1 cellular context compared by ENCODE assay signal in the genomic region with DNA sequence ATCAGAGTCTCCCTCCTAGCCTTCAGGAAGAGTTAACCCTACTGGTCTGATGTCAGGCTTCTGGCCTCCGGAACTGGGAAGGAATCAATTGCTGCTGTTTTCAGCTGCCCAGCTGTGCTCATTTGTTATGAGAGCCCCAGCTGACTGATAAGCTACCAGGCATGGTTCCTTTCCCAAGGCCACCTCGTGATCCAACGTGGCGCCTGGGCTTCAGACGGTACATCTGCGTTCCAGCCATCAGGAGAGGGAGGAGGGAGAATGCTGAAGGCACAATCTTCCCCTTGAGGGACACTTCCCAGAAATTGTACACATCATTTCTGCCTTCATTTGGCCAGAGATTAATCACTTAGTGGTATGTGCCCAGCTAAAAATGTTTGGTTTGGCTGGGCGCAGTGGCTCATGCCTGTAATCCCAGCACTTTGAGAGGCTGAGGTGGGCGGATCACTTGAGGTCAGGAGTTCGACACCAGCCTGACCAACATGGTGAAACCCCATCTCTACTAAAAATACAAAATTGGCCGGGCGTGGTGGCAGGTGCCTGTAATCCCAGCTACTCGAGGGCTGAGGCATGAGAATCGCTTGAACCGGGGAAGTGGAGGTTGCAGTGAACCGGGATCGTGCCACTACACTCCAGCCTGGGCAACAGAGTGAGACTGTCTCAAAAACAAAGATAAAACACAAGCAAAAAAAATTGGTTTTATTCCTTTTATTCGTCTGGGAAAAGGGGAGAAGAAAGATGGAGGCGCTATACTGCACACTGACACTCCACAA.
TF ChIP-seq lines count a peak whose summit lies in the region.

No MANE protein-coding gene starts in this region.

TF ChIP-seq in HepG2, 621 proteins besides CTCF, POLR2A, EP300 and RAD21 (continued from another document and continues in another):
- TF ChIP-seq, protein P1, sequence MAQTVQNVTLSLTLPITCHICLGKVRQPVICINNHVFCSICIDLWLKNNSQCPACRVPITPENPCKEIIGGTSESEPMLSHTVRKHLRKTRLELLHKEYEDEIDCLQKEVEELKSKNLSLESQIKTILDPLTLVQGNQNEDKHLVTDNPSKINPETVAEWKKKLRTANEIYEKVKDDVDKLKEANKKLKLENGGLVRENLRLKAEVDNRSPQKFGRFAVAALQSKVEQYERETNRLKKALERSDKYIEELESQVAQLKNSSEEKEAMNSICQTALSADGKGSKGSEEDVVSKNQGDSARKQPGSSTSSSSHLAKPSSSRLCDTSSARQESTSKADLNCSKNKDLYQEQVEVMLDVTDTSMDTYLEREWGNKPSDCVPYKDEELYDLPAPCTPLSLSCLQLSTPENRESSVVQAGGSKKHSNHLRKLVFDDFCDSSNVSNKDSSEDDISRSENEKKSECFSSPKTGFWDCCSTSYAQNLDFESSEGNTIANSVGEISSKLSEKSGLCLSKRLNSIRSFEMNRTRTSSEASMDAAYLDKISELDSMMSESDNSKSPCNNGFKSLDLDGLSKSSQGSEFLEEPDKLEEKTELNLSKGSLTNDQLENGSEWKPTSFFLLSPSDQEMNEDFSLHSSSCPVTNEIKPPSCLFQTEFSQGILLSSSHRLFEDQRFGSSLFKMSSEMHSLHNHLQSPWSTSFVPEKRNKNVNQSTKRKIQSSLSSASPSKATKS (CRISPR knock-in tag; IDR thresholded peaks at IDR 0.05), result no peak
- TF ChIP-seq, protein P2, sequence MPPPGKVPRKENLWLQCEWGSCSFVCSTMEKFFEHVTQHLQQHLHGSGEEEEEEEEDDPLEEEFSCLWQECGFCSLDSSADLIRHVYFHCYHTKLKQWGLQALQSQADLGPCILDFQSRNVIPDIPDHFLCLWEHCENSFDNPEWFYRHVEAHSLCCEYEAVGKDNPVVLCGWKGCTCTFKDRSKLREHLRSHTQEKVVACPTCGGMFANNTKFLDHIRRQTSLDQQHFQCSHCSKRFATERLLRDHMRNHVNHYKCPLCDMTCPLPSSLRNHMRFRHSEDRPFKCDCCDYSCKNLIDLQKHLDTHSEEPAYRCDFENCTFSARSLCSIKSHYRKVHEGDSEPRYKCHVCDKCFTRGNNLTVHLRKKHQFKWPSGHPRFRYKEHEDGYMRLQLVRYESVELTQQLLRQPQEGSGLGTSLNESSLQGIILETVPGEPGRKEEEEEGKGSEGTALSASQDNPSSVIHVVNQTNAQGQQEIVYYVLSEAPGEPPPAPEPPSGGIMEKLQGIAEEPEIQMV (CRISPR knock-in tag; IDR thresholded peaks at IDR 0.05; ENCODE audit: low read depth), result no peak; the same call in 1 of the 2 replicates
- no peak for TF ChIP-seq NR2C2 (CRISPR knock-in tag; IDR thresholded peaks at IDR 0.05; ENCODE audit: borderline replicate concordance)
- 0 out of 2 replicates have a peak, but pooled peaks have one; percentile 17 for TF ChIP-seq SP5 (CRISPR knock-in tag; IDR thresholded peaks at IDR 0.05; ENCODE audit: borderline replicate concordance, low read depth)
- TF ChIP-seq JUND (CRISPR knock-in tag; IDR thresholded peaks at IDR 0.05), result peak; percentile 36; the same call in 1 of the 2 replicates
- TF ChIP-seq MBNL3 (CRISPR knock-in tag; conservative IDR thresholded peaks at IDR 0.05), result no peak
- TF ChIP-seq, protein P3, sequence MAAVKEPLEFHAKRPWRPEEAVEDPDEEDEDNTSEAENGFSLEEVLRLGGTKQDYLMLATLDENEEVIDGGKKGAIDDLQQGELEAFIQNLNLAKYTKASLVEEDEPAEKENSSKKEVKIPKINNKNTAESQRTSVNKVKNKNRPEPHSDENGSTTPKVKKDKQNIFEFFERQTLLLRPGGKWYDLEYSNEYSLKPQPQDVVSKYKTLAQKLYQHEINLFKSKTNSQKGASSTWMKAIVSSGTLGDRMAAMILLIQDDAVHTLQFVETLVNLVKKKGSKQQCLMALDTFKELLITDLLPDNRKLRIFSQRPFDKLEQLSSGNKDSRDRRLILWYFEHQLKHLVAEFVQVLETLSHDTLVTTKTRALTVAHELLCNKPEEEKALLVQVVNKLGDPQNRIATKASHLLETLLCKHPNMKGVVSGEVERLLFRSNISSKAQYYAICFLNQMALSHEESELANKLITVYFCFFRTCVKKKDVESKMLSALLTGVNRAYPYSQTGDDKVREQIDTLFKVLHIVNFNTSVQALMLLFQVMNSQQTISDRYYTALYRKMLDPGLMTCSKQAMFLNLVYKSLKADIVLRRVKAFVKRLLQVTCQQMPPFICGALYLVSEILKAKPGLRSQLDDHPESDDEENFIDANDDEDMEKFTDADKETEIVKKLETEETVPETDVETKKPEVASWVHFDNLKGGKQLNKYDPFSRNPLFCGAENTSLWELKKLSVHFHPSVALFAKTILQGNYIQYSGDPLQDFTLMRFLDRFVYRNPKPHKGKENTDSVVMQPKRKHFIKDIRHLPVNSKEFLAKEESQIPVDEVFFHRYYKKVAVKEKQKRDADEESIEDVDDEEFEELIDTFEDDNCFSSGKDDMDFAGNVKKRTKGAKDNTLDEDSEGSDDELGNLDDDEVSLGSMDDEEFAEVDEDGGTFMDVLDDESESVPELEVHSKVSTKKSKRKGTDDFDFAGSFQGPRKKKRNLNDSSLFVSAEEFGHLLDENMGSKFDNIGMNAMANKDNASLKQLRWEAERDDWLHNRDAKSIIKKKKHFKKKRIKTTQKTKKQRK (IDR thresholded peaks at IDR 0.05; ENCODE audit: low read length), result no peak
- TF ChIP-seq ZNF747 (CRISPR knock-in tag; IDR thresholded peaks at IDR 0.05; ENCODE audit: borderline replicate concordance), result no peak
- TF ChIP-seq, protein P4, sequence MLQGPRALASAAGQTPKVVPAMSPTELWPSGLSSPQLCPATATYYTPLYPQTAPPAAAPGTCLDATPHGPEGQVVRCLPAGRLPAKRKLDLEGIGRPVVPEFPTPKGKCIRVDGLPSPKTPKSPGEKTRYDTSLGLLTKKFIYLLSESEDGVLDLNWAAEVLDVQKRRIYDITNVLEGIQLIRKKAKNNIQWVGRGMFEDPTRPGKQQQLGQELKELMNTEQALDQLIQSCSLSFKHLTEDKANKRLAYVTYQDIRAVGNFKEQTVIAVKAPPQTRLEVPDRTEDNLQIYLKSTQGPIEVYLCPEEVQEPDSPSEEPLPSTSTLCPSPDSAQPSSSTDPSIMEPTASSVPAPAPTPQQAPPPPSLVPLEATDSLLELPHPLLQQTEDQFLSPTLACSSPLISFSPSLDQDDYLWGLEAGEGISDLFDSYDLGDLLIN (CRISPR knock-in tag; IDR thresholded peaks at IDR 0.05; ENCODE audit: borderline replicate concordance), result no peak
- TF ChIP-seq ZBTB8A (CRISPR knock-in tag; IDR thresholded peaks at IDR 0.05; ENCODE audit: borderline replicate concordance, low read depth), result no peak
- peak; percentile 22; the same call in 1 of the 2 replicates for TF ChIP-seq ZNF12 (CRISPR knock-in tag; IDR thresholded peaks at IDR 0.05)
- no peak for TF ChIP-seq ZNF749 (CRISPR knock-in tag; IDR thresholded peaks at IDR 0.05; ENCODE audit: borderline replicate concordance)
- TF ChIP-seq, protein P5, sequence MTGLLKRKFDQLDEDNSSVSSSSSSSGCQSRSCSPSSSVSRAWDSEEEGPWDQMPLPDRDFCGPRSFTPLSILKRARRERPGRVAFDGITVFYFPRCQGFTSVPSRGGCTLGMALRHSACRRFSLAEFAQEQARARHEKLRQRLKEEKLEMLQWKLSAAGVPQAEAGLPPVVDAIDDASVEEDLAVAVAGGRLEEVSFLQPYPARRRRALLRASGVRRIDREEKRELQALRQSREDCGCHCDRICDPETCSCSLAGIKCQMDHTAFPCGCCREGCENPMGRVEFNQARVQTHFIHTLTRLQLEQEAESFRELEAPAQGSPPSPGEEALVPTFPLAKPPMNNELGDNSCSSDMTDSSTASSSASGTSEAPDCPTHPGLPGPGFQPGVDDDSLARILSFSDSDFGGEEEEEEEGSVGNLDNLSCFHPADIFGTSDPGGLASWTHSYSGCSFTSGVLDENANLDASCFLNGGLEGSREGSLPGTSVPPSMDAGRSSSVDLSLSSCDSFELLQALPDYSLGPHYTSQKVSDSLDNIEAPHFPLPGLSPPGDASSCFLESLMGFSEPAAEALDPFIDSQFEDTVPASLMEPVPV (CRISPR knock-in tag; IDR thresholded peaks at IDR 0.05), result no peak
- no peak for TF ChIP-seq TBP (CRISPR knock-in tag; IDR thresholded peaks at IDR 0.05)
- TF ChIP-seq, protein P6, sequence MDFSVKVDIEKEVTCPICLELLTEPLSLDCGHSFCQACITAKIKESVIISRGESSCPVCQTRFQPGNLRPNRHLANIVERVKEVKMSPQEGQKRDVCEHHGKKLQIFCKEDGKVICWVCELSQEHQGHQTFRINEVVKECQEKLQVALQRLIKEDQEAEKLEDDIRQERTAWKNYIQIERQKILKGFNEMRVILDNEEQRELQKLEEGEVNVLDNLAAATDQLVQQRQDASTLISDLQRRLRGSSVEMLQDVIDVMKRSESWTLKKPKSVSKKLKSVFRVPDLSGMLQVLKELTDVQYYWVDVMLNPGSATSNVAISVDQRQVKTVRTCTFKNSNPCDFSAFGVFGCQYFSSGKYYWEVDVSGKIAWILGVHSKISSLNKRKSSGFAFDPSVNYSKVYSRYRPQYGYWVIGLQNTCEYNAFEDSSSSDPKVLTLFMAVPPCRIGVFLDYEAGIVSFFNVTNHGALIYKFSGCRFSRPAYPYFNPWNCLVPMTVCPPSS (IDR thresholded peaks at IDR 0.05), result no peak
- TF ChIP-seq RFX3 (CRISPR knock-in tag; IDR thresholded peaks at IDR 0.05), result no peak
- TF ChIP-seq, protein P7, sequence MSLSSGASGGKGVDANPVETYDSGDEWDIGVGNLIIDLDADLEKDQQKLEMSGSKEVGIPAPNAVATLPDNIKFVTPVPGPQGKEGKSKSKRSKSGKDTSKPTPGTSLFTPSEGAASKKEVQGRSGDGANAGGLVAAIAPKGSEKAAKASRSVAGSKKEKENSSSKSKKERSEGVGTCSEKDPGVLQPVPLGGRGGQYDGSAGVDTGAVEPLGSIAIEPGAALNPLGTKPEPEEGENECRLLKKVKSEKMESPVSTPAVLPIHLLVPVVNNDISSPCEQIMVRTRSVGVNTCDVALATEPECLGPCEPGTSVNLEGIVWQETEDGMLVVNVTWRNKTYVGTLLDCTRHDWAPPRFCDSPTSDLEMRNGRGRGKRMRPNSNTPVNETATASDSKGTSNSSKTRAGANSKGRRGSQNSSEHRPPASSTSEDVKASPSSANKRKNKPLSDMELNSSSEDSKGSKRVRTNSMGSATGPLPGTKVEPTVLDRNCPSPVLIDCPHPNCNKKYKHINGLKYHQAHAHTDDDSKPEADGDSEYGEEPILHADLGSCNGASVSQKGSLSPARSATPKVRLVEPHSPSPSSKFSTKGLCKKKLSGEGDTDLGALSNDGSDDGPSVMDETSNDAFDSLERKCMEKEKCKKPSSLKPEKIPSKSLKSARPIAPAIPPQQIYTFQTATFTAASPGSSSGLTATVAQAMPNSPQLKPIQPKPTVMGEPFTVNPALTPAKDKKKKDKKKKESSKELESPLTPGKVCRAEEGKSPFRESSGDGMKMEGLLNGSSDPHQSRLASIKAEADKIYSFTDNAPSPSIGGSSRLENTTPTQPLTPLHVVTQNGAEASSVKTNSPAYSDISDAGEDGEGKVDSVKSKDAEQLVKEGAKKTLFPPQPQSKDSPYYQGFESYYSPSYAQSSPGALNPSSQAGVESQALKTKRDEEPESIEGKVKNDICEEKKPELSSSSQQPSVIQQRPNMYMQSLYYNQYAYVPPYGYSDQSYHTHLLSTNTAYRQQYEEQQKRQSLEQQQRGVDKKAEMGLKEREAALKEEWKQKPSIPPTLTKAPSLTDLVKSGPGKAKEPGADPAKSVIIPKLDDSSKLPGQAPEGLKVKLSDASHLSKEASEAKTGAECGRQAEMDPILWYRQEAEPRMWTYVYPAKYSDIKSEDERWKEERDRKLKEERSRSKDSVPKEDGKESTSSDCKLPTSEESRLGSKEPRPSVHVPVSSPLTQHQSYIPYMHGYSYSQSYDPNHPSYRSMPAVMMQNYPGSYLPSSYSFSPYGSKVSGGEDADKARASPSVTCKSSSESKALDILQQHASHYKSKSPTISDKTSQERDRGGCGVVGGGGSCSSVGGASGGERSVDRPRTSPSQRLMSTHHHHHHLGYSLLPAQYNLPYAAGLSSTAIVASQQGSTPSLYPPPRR (CRISPR knock-in tag; IDR thresholded peaks at IDR 0.05; ENCODE audit: borderline replicate concordance), result peak; percentile 40; the same call in 1 of the 2 replicates
- no peak for TF ChIP-seq ZNF773 (CRISPR knock-in tag; IDR thresholded peaks at IDR 0.05; ENCODE audit: borderline replicate concordance)
- TF ChIP-seq ZNF263 (CRISPR knock-in tag; IDR thresholded peaks at IDR 0.05), result peak; percentile 95
- TF ChIP-seq STAG1 (CRISPR knock-in tag; IDR thresholded peaks at IDR 0.05), result no peak
- no peak for TF ChIP-seq ZNF33A (CRISPR knock-in tag; IDR thresholded peaks at IDR 0.05; ENCODE audit: borderline replicate concordance)
- TF ChIP-seq ZBTB7A (CRISPR knock-in tag; IDR thresholded peaks at IDR 0.05), result no peak
- peak; percentile 67 for TF ChIP-seq KDM2A (CRISPR knock-in tag; IDR thresholded peaks at IDR 0.05; ENCODE audit: borderline replicate concordance, low read depth)
- no peak for TF ChIP-seq TCF12 (IDR thresholded peaks at IDR 0.05)
- TF ChIP-seq TCF12 (CRISPR knock-in tag; IDR thresholded peaks at IDR 0.05), result no peak; the same call in 1 of the 2 replicates
- TF ChIP-seq BRD4 (CRISPR knock-in tag; IDR thresholded peaks at IDR 0.05), result no peak
- TF ChIP-seq ZNF431 (CRISPR knock-in tag; IDR thresholded peaks at IDR 0.05; ENCODE audit: borderline replicate concordance, low read depth), result no peak; the same call in 1 of the 2 replicates
- peak; percentile 87; the same call in 1 of the 2 replicates for TF ChIP-seq ZNF292 (CRISPR knock-in tag; IDR thresholded peaks at IDR 0.05; ENCODE audit: borderline replicate concordance, low read depth)
- TF ChIP-seq ZNF383 (CRISPR knock-in tag; IDR thresholded peaks at IDR 0.05; ENCODE audit: borderline replicate concordance), result no peak
- TF ChIP-seq YEATS2 (CRISPR knock-in tag; IDR thresholded peaks at IDR 0.05; ENCODE audit: borderline replicate concordance), result peak; percentile 55; the same call in 1 of the 2 replicates
- TF ChIP-seq, protein P8, sequence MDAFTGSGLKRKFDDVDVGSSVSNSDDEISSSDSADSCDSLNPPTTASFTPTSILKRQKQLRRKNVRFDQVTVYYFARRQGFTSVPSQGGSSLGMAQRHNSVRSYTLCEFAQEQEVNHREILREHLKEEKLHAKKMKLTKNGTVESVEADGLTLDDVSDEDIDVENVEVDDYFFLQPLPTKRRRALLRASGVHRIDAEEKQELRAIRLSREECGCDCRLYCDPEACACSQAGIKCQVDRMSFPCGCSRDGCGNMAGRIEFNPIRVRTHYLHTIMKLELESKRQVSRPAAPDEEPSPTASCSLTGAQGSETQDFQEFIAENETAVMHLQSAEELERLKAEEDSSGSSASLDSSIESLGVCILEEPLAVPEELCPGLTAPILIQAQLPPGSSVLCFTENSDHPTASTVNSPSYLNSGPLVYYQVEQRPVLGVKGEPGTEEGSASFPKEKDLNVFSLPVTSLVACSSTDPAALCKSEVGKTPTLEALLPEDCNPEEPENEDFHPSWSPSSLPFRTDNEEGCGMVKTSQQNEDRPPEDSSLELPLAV (CRISPR knock-in tag; conservative IDR thresholded peaks at IDR 0.05; ENCODE audit: low read depth), result no peak
- TF ChIP-seq ZNF3 (CRISPR knock-in tag; IDR thresholded peaks at IDR 0.05), result no peak
- no peak; the same call in 1 of the 2 replicates for TF ChIP-seq SMAD9 (CRISPR knock-in tag; IDR thresholded peaks at IDR 0.05)
- TF ChIP-seq ZNF335 (CRISPR knock-in tag; IDR thresholded peaks at IDR 0.05), result no peak
